8 cellular contexts compared by ENCODE assay signal in genomic region chr20:46683939-46684750, GRCh38. TPM values are rescaled to one million over a fixed set of nuclear protein-coding genes. Genes with fewer than 3 reads are reported as not detected.
DNase-seq lines count a peak whose midpoint lies in the region; ATAC-seq and TF ChIP-seq lines count a peak whose summit lies in the region.

No MANE protein-coding gene starts in this region.

- DNase-seq in AG09319 (ENCODE audit: extremely low read depth, low read depth) (peak; percentile 30), NCI-H748 (lab: John Stamatoyannopoulos, UW; ENCODE audit: unreplicated experiment) (peak; percentile 87), epithelial cell of esophagus (ENCODE audit: low read depth) (peak; percentile 83), mucosa of gallbladder (ENCODE audit: low spot score) (peak; percentile 37), NK-92 (lab: John Stamatoyannopoulos, UW; ENCODE audit: unreplicated experiment) (no peak), GM13977 (ENCODE audit: low spot score) (no peak), NCI-H1092 (lab: John Stamatoyannopoulos, UW) (no peak)

- no peak for ATAC-seq in GM18505 (IDR thresholded peaks at IDR 0.05; ENCODE audit: unreplicated experiment)

- H3K4me3 ChIP-seq in epithelial cell of esophagus (ENCODE audit: low read length), result peak overlapping the region; percentile 70

- TF ChIP-seq CTCF in AG09319 (IDR thresholded peaks at IDR 0.05; ENCODE audit: low read depth, low read length), result no peak
- TF ChIP-seq CTCF in epithelial cell of esophagus (IDR thresholded peaks at IDR 0.05; ENCODE audit: insufficient read depth, low read depth, low read length, missing control alignments), result no peak
- TF ChIP-seq CTCF in GM13977 (IDR thresholded peaks at IDR 0.05; ENCODE audit: extremely low read depth, insufficient read depth, missing control alignments), result no peak

- no peak for TF ChIP-seq POLR2A in GM18505 (IDR thresholded peaks at IDR 0.05; ENCODE audit: borderline replicate concordance, extremely low read depth, insufficient read depth, insufficient read length)

- in situ Hi-C loops in GM13977 (cut with MboI; ENCODE audit: low pct_unique_long_range_greater_than_20kb, low sequenced_read_pairs, unreplicated experiment), result loop anchor here (10.0 kb wide), 1 partner anchor 159 kb away; no protein-coding TSS in a partner anchor

RNA-seq across cellular contexts. Expression of gene TP53RK, which starts 5.1 kb away (rescaled TPM):
- 9.6 TPM for total RNA-seq in mucosa of gallbladder

RNA-seq across cellular contexts. Expression of gene SLC2A10, which starts 25.3 kb away (rescaled TPM):
- 21.8 TPM for total RNA-seq in mucosa of gallbladder

RNA-seq across cellular contexts. Expression of gene SLC13A3, which starts 32.9 kb away (rescaled TPM):
- total RNA-seq in mucosa of gallbladder, result 1.5 TPM

Comparison
In these comparisons a context has a peak if more than half of its experiments do, and no peak if none do; other contexts are left out.
1. DNase-seq: peak in AG09319 (single experiment), NCI-H748 (single experiment), epithelial cell of esophagus (single experiment) and mucosa of gallbladder (single experiment); none in NK-92 (single experiment), GM13977 (single experiment) and NCI-H1092 (single experiment).